8 cellular contexts compared by ENCODE assay signal in genomic region chr17:35568561-35568960, GRCh38. TPM values are rescaled to one million over a fixed set of nuclear protein-coding genes. Genes with fewer than 3 reads are reported as not detected.
DNase-seq lines count a peak whose midpoint lies in the region; ATAC-seq and TF ChIP-seq lines count a peak whose summit lies in the region.

No MANE protein-coding gene starts in this region.

- H3K36me3 ChIP-seq in HCT116 (ENCODE audit: control insufficient read depth in 1 of 2, insufficient read depth in 2 of 2, low read length in 2 of 2) (peaks cover 2 to 3% of the 10 kb centered on the region in 2 experiments; a peak in 1 of 4 replicates), vagina (no peaks in the 10 kb centered on the region)

- H3K4me3 Mint-ChIP-seq in effector memory CD8-positive, alpha-beta T cell = peak overlapping the region; percentile 87 to 91
- H3K4me3 Mint-ChIP-seq in naive thymus-derived CD8-positive, alpha-beta T cell = peak overlapping the region; percentile 82 to 99 (median 94)

- peaks cover 3 to 5% of the 10 kb centered on the region in 2 donors for H3K27me3 Mint-ChIP-seq in effector memory CD8-positive, alpha-beta T cell
- H3K27me3 Mint-ChIP-seq in naive thymus-derived CD8-positive, alpha-beta T cell = peaks cover 0 to 5% (median 2%) of the 10 kb centered on the region in 5 donors

- TF ChIP-seq POLR2A in HCT116 (IDR thresholded peaks at IDR 0.05; ENCODE audit: borderline replicate concordance, extremely low read depth, insufficient read depth, insufficient read length) = no peak
- TF ChIP-seq POLR2A in vagina (IDR thresholded peaks at IDR 0.05) = no peak

- BruUV-seq in HCT116 (replicated peaks; lab: Mats Ljungman, UMichigan) = no TSS peak

- H4K20me1 ChIP-seq in HCT116 (ENCODE audit: insufficient read depth) = 0 out of 2 replicates have a peak, but pooled peaks cover 3% of the 10 kb centered on the region

- peak overlapping the region; percentile 87 to 92 for H3K27ac Mint-ChIP-seq in effector memory CD8-positive, alpha-beta T cell
- H3K27ac Mint-ChIP-seq in naive thymus-derived CD8-positive, alpha-beta T cell = peak overlapping the region; percentile 80 to 99 (median 97)

- peak; percentile 70 for ATAC-seq in HCT116
- ATAC-seq in effector memory CD8-positive, alpha-beta T cell (replicated peaks) = peak; percentile 25
- peak; percentile 25 to 29 for ATAC-seq in naive thymus-derived CD8-positive, alpha-beta T cell

- H3K36me3 Mint-ChIP-seq in effector memory CD8-positive, alpha-beta T cell (ENCODE audit: insufficient read depth) = peaks cover 18% of the 10 kb centered on the region
- H3K36me3 Mint-ChIP-seq in naive thymus-derived CD8-positive, alpha-beta T cell = peaks cover 0 to 6% (median 0%) of the 10 kb centered on the region in 3 donors

- intact Hi-C loops in HCT116 (cut with micrococcal nuclease) (no loop called here), vagina (cut with DNase I) (no loop called here)

- no peak overlapping the region for H2AFZ ChIP-seq in HCT116 (ENCODE audit: low read depth, low read length, poor library complexity, severe bottlenecking)

- peak overlapping the region; percentile 84 to 99 for H3K4me3 ChIP-seq in HCT116 (replicated peaks in 1 of 2; ENCODE audit: low read depth in 1 of 2, low read length in 2 of 2)
- H3K4me3 ChIP-seq in vagina = peak overlapping the region; percentile 64 to 83

- POLR2A ChIA-PET in HCT116 (lab: Charles Lee) = interaction anchor here (3.0 kb wide), 1 partner anchor 10 kb away, joined by 17 read pairs; the partner anchor contains the start of gene PEX12
- POLR2A ChIA-PET in naive thymus-derived CD8-positive, alpha-beta T cell (lab: Charles Lee) = interaction anchor here (2.1 to 6.9 kb wide), 2 partner anchors 9 to 18 kb away, joined by 9 to 68 read pairs; partner anchors contain the start of genes AP2B1 and PEX12

- peak overlapping the region; percentile 63 for H3K4me2 ChIP-seq in HCT116 (ENCODE audit: low read length)

- H3K4me1 ChIP-seq in HCT116 (ENCODE audit: control insufficient read depth in 1 of 2, insufficient read depth in 2 of 2, low read length in 2 of 2) = peaks cover 9 to 15% of the 10 kb centered on the region in 2 experiments
- H3K4me1 ChIP-seq in vagina = peaks cover 24% of the 10 kb centered on the region

- no peaks in the 10 kb centered on the region for H3K9me2 ChIP-seq in HCT116 (ENCODE audit: insufficient read depth)

- H3K27ac ChIP-seq in HCT116 (ENCODE audit: low read depth, low read length) (peak overlapping the region; percentile 42), VCaP (peak overlapping the region; percentile 87), vagina (peak overlapping the region; percentile 42)

- no peaks in the 10 kb centered on the region for H3K9me3 ChIP-seq in HCT116 (ENCODE audit: control insufficient read depth in 1 of 2, insufficient read depth in 1 of 2, low read depth in 1 of 2, low read length in 2 of 2)
- H3K9me3 ChIP-seq in vagina = no peaks in the 10 kb centered on the region

- H3K79me2 ChIP-seq in HCT116 (ENCODE audit: insufficient read depth, low read length) = peaks cover 47% of the 10 kb centered on the region

- DNase-seq in AG08396 (ENCODE audit: low spot score) = peak; percentile 55
- no peak for DNase-seq in HCT116 (ENCODE audit: low read depth, low spot score)
- no peak for DNase-seq in effector memory CD8-positive, alpha-beta T cell
- peak in 3 of 10 donors; percentile 15 to 21 (median 18) for DNase-seq in naive thymus-derived CD8-positive, alpha-beta T cell
- no peak for DNase-seq in vagina (ENCODE audit: extremely low spot score in 2 of 2)
- no peak for DNase-seq in GM19240 (ENCODE audit: insufficient read length, low spot score)
- no peak for DNase-seq in KG1 (lab: John Stamatoyannopoulos, UW)

- no peak for TF ChIP-seq CTCF in HCT116 (IDR thresholded peaks at IDR 0.05 in 2 of 3, conservative IDR thresholded peaks at IDR 0.05 in 1 of 3; ENCODE audit: borderline replicate concordance in 1 of 3, insufficient read depth in 1 of 3, low read depth in 2 of 3, low read length in 2 of 3)
- no peak for TF ChIP-seq CTCF in VCaP (conservative IDR thresholded peaks at IDR 0.05)
- TF ChIP-seq CTCF in vagina (IDR thresholded peaks at IDR 0.05) = no peak

- RAD21 ChIA-PET in HCT116 (lab: Charles Lee; ENCODE audit: low non-redundant PET in 1 of 2, low total read pairs in 2 of 2, uncharacterized antibody in 2 of 2, unreplicated experiment in 2 of 2) = no interaction called here

- CTCF ChIA-PET in HCT116 (lab: Charles Lee) = no interaction called here

- H3K27me3 ChIP-seq in HCT116 (ENCODE audit: insufficient read depth, low read length) = peaks cover 8% of the 10 kb centered on the region; the same call in 1 of the 2 replicates
- no peaks in the 10 kb centered on the region for H3K27me3 ChIP-seq in vagina

- no peak for TF ChIP-seq RAD21 in HCT116 (IDR thresholded peaks at IDR 0.05; ENCODE audit: low read depth)

- peak overlapping the region; percentile 89 for H3K9ac ChIP-seq in HCT116 (ENCODE audit: low read length)

- peaks cover 18 to 27% of the 10 kb centered on the region in 2 donors for H3K4me1 Mint-ChIP-seq in effector memory CD8-positive, alpha-beta T cell (ENCODE audit: low read depth in 2 of 2)
- H3K4me1 Mint-ChIP-seq in naive thymus-derived CD8-positive, alpha-beta T cell = peaks cover 19 to 39% (median 37%) of the 10 kb centered on the region in 4 donors

- no peaks in the 10 kb centered on the region for H3K9me3 Mint-ChIP-seq in effector memory CD8-positive, alpha-beta T cell
- H3K9me3 Mint-ChIP-seq in naive thymus-derived CD8-positive, alpha-beta T cell = no peaks in the 10 kb centered on the region

TF ChIP-seq in HCT116, 20 proteins besides CTCF, POLR2A, EP300 and RAD21:
- TF ChIP-seq POLR2AphosphoS5 (IDR thresholded peaks at IDR 0.05; ENCODE audit: low read depth, low read length) (no peak), ELF1 (IDR thresholded peaks at IDR 0.05; ENCODE audit: borderline replicate concordance, low read depth) (no peak), CEBPB (IDR thresholded peaks at IDR 0.05; ENCODE audit: low read depth) (no peak), JUND (IDR thresholded peaks at IDR 0.05) (no peak)

RNA-seq across cellular contexts. Expression of gene SLFN14, which starts 7.9 kb away (rescaled TPM):
- not detected for total RNA-seq in HCT116 (2021; ENCODE audit: unreplicated experiment)
- polyA plus RNA-seq in HCT116 (2012) = not detected in 2 replicates
- total RNA-seq in naive thymus-derived CD8-positive, alpha-beta T cell = not detected
- polyA plus RNA-seq in naive thymus-derived CD8-positive, alpha-beta T cell = under 1 TPM; 0.06 to 0.33 (median 0.13) TPM
- not detected for total RNA-seq in vagina

RNA-seq across cellular contexts. Expression of gene PEX12, which starts 9.8 kb away (rescaled TPM):
- total RNA-seq in HCT116 (2021; ENCODE audit: unreplicated experiment) = 5.0 TPM
- polyA plus RNA-seq in HCT116 (2012) = 3.0 and 5.6 TPM in 2 replicates
- 1 to 10 TPM; 6.8 TPM for total RNA-seq in naive thymus-derived CD8-positive, alpha-beta T cell
- polyA plus RNA-seq in naive thymus-derived CD8-positive, alpha-beta T cell = 1 to 10 TPM; 1.7 to 2.5 (median 1.9) TPM
- 2.9 TPM for total RNA-seq in vagina

RNA-seq across cellular contexts. Expression of gene AP2B1, which starts 18.6 kb away (rescaled TPM):
- total RNA-seq in HCT116 (2021; ENCODE audit: unreplicated experiment) (198 TPM), vagina (62.1 TPM)
- polyA plus RNA-seq in HCT116 (2012) = 98.8 and 127 TPM in 2 replicates
- total RNA-seq in naive thymus-derived CD8-positive, alpha-beta T cell = 100 to 1,000 TPM; 140 to 150 TPM
- polyA plus RNA-seq in naive thymus-derived CD8-positive, alpha-beta T cell = 10 to 100 TPM; 50.3 to 65.7 (median 52.0) TPM

RNA-seq across cellular contexts. Expression of gene SLFN12L, which starts 31.1 kb away (rescaled TPM):
- total RNA-seq in HCT116 (2021; ENCODE audit: unreplicated experiment) (0.17 TPM), vagina (12.3 TPM)
- not detected in 2 replicates for polyA plus RNA-seq in HCT116 (2012)
- 10 to 100 TPM; 44.7 to 51.1 TPM for total RNA-seq in naive thymus-derived CD8-positive, alpha-beta T cell
- 10 to 100 TPM in 2 of 3 donors, 1 to 10 TPM in 1; 9.6 to 12.3 (median 10.9) TPM for polyA plus RNA-seq in naive thymus-derived CD8-positive, alpha-beta T cell
